22 cellular contexts compared by ENCODE assay signal in the genomic region with DNA sequence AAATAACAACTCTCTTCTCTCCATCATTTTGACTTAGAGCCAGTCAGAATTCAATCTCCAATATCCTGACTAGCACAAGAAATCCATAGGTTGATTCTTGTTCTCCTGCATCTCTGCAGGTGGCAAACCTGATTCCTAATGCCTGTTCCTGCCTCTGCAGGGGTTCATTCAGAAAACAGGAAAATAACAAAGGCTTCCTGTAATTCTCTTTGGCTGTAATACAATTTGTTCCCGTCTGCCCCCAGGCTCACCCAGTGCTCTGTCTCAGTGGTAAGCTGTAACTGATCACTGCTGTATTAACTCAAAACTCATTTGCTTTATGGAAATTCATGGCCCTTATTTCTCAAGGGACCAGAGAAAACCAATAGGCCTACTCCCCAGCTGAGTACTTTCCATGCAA.
DNase-seq lines count a peak whose midpoint lies in the region; ATAC-seq, FAIRE-seq and TF ChIP-seq lines count a peak whose summit lies in the region.
"Had no signal": no experiment of that assay in that cellular context is flagged by ENCODE, and none has a peak within 500 bp of the region (broad histone marks: within the 10 kb centered on the region; RNA-seq: fewer than 3 reads in every experiment).

No MANE protein-coding gene starts in this region.

- peak; percentile 83 for DNase-seq in NCI-H146 (lab: John Stamatoyannopoulos, UW)
- peak; percentile 56 for DNase-seq in NCI-H748 (lab: John Stamatoyannopoulos, UW; ENCODE audit: unreplicated experiment)
- DNase-seq in endodermal cell: peak; percentile 61
- DNase-seq in renal cortical epithelial cell (ENCODE audit: low read depth): peak; percentile 64
- no peak for DNase-seq in GM19239 (ENCODE audit: insufficient read length, low spot score)
- no peak for DNase-seq in posterior cingulate gyrus
- no peak for DNase-seq in left cardiac atrium
- DNase-seq: activated CD8-positive, alpha-beta memory T cell treated with anti-CD3 and anti-CD28 coated beads for 24 hours; activated naive CD4-positive, alpha-beta T cell treated with anti-CD3 and anti-CD28 coated beads, Interleukin-2, amount 50 U/mL, for 16 hours; activated T-cell treated with anti-CD3 and anti-CD28 coated beads, Interleukin-2, amount 50 U/mL, for 48 hours; AML-193; aorta; effector memory CD4-positive, alpha-beta T cell; NCI-H1436 treated with DMSO at 0.1 percent for 48 hours; NCI-H446; nucleus accumbens; right cardiac atrium; stimulated activated CD4-positive, alpha-beta T cell treated with anti-CD3 and anti-CD28 coated beads, Interleukin-15, amount 100 ng/mL, for 24 hours; substantia nigra had no signal

- FAIRE-seq in GM19239 (lab: Jason Lieb, UNC): no peak
- FAIRE-seq: HepG2, urothelium cell line had no signal

- H3K9me3 Mint-ChIP-seq in endodermal cell: peaks cover 2% of the 10 kb centered on the region

- no peak for TF ChIP-seq CTCF in endodermal cell (conservative IDR thresholded peaks at IDR 0.05)

- H3K27me3 Mint-ChIP-seq in endodermal cell (ENCODE audit: insufficient read depth): no peaks in the 10 kb centered on the region

- H3K9ac ChIP-seq in endodermal cell (ENCODE audit: extremely low read depth, low read length, poor library complexity, severe bottlenecking): no peak overlapping the region

- ATAC-seq in HG02623 (IDR thresholded peaks at IDR 0.05; ENCODE audit: unreplicated experiment) (no peak), left cardiac atrium (no peak)
- ATAC-seq: HepG2, right cardiac atrium had no signal

- no peak overlapping the region for H3K27ac Mint-ChIP-seq in endodermal cell

- H3K9me3 ChIP-seq in endodermal cell (ENCODE audit: control insufficient read depth, low read length): no peaks in the 10 kb centered on the region

- H3K4me3 Mint-ChIP-seq in endodermal cell: no peak overlapping the region

- no peaks in the 10 kb centered on the region for H3K36me3 Mint-ChIP-seq in endodermal cell (ENCODE audit: low read depth)

- H3K27me3 ChIP-seq in endodermal cell (ENCODE audit: control insufficient read depth, insufficient read depth, low read length, poor library complexity, severe bottlenecking): no peaks in the 10 kb centered on the region

- peaks cover 2% of the 10 kb centered on the region for H3K4me1 ChIP-seq in endodermal cell (ENCODE audit: control insufficient read depth, insufficient read depth, low read length)

- H3K27ac ChIP-seq in endodermal cell (ENCODE audit: low read depth, low read length): peak overlapping the region; percentile 66

- peak overlapping the region; percentile 8 for H3K4me3 ChIP-seq in endodermal cell (ENCODE audit: low read length)

- intact Hi-C loops in posterior cingulate gyrus (cut with DNase I) (no loop called here), left cardiac atrium (cut with DNase I) (no loop called here)

- no peaks in the 10 kb centered on the region for H3K36me3 ChIP-seq in endodermal cell (ENCODE audit: control insufficient read depth, insufficient read depth, low read length)

- H3K4me1 Mint-ChIP-seq in endodermal cell: peaks cover 14% of the 10 kb centered on the region

- 13 to 44% methylated on average over 1 of the region's 1 CpG for WGBS in endodermal cell (ENCODE audit: insufficient coverage in 1 of 2, insufficient read length in 1 of 2), 2 experiments

Comparison
In these comparisons a context has a peak if more than half of its experiments do, and no peak if none do; other contexts are left out.
1. DNase-seq: peak in NCI-H146 (single experiment), NCI-H748 (single experiment), endodermal cell (single experiment) and renal cortical epithelial cell (single experiment); none in GM19239 (single experiment), posterior cingulate gyrus (0 of 10) and left cardiac atrium (single experiment).